ENCODE assay signal across 1 cellular context in genomic region chr5:84017704-84018240, GRCh38.
TF ChIP-seq lines count a peak whose summit lies in the region.

No MANE protein-coding gene starts in this region.

TF ChIP-seq in WTC11, 78 proteins besides CTCF, POLR2A, EP300 and RAD21 (continued from another document):
- TF ChIP-seq PRDM15 (CRISPR knock-in tag; IDR thresholded peaks at IDR 0.05), result no peak
- TF ChIP-seq HMGXB4 (CRISPR knock-in tag; IDR thresholded peaks at IDR 0.05), result no peak
- TF ChIP-seq MAX (CRISPR knock-in tag; IDR thresholded peaks at IDR 0.05), result no peak
- no peak for TF ChIP-seq ZNF512 (CRISPR knock-in tag; IDR thresholded peaks at IDR 0.05; ENCODE audit: borderline replicate concordance)
- no peak for TF ChIP-seq ETV6 (CRISPR knock-in tag; IDR thresholded peaks at IDR 0.05)
- TF ChIP-seq JAZF1 (CRISPR knock-in tag; IDR thresholded peaks at IDR 0.05), result no peak
- TF ChIP-seq NR2C2 (CRISPR knock-in tag; IDR thresholded peaks at IDR 0.05), result no peak
TF ChIP-seq in WTC11: peak in this region for 0.
